Comparison of ENCODE assay signal across 15 cellular contexts in genomic region chr6:165647041-165647440, GRCh38. TPM values are rescaled to one million over a fixed set of nuclear protein-coding genes. Genes with fewer than 3 reads are reported as not detected.
DNase-seq lines count a peak whose midpoint lies in the region; ATAC-seq and TF ChIP-seq lines count a peak whose summit lies in the region.
"Had no signal": no experiment of that assay in that cellular context is flagged by ENCODE, and none has a peak within 500 bp of the region (broad histone marks: within the 10 kb centered on the region; RNA-seq: fewer than 3 reads in every experiment).

No MANE protein-coding gene starts in this region.

- no peak overlapping the region for H2BK12ac ChIP-seq in neuronal stem cell (ENCODE audit: low read length)

- no peak overlapping the region for H2BK120ac ChIP-seq in neuronal stem cell (ENCODE audit: low read depth, low read length)

- H4K91ac ChIP-seq in neuronal stem cell (ENCODE audit: low read depth, low read length, poor library complexity): no peak overlapping the region

- no peak overlapping the region for H3K14ac ChIP-seq in neuronal stem cell (ENCODE audit: low read length)

- no peaks in the 10 kb centered on the region for H3K9me3 ChIP-seq in HEK293 (ENCODE audit: control insufficient read depth, insufficient read depth, low read depth, low read length)
- H3K9me3 ChIP-seq in neuronal stem cell (replicated peaks in 1 of 2; ENCODE audit: control insufficient read depth in 2 of 2, insufficient read depth in 1 of 2, low read depth in 1 of 2, low read length in 2 of 2): no peaks in the 10 kb centered on the region
- H3K9me3 ChIP-seq: BLaER1 treated with 17β-estradiol and CSF1 and Interleukin-3, amounts not matched to agents 10 nM and 100 nM; SK-N-SH had no signal

- H3K4me3 ChIP-seq in HEK293 (ENCODE audit: low read depth, low read length): no peak overlapping the region
- no peak overlapping the region for H3K4me3 ChIP-seq in neuronal stem cell (ENCODE audit: low read length in 2 of 2)
- H3K4me3 ChIP-seq: BLaER1 treated with 17β-estradiol and CSF1 and Interleukin-3, amounts not matched to agents 10 nM and 100 nM had no signal

- CTCF ChIA-PET in HEK293 (lab: Yijun Ruan, JAX): interaction anchor here (1.2 kb wide), 1 partner anchor 15 kb away, joined by 3 read pairs; no protein-coding TSS in a partner anchor

- no peak overlapping the region for H2AFZ ChIP-seq in neuronal stem cell (ENCODE audit: low read length)

- H2BK5ac ChIP-seq in neuronal stem cell (ENCODE audit: low read length): no peak overlapping the region

- no peak overlapping the region for H3K4me2 ChIP-seq in neuronal stem cell (ENCODE audit: insufficient read depth, low read length, poor library complexity, severe bottlenecking)
- H3K4me2 ChIP-seq: BLaER1 treated with 17β-estradiol and CSF1 and Interleukin-3, amounts not matched to agents 10 nM and 100 nM; SK-N-SH had no signal

- TF ChIP-seq CTCF in HEK293 (tag by site-specific recombination; IDR thresholded peaks at IDR 0.05) (no peak), omental fat pad (IDR thresholded peaks at IDR 0.05) (no peak)

- H3K18ac ChIP-seq in neuronal stem cell (ENCODE audit: low read length): peak overlapping the region; percentile 66

- peak; percentile 25 for DNase-seq in NCI-H748 (lab: John Stamatoyannopoulos, UW; ENCODE audit: unreplicated experiment)
- DNase-seq in NCI-H748 treated with DMSO at 0.1 percent for 48 hours (lab: John Stamatoyannopoulos, UW): no peak
- peak; percentile 71 for DNase-seq in SHP77 treated with DMSO at 0.1 percent for 48 hours (lab: John Stamatoyannopoulos, UW)
- no peak for DNase-seq in neuronal stem cell (ENCODE audit: low spot score)
- DNase-seq in cerebellar nuclear complex (lab: John Stamatoyannopoulos, UW): no peak
- no peak for DNase-seq in omental fat pad (ENCODE audit: low spot score)
- DNase-seq: COR-L47, NCI-H1694, OCI-M1, SK-N-SH had no signal

- H3K9ac ChIP-seq in neuronal stem cell (ENCODE audit: low read depth, low read length, poor library complexity): no peak overlapping the region
- H3K9ac ChIP-seq: BLaER1 treated with 17β-estradiol and CSF1 and Interleukin-3, amounts not matched to agents 10 nM and 100 nM; SK-N-SH had no signal

- no peak overlapping the region for H3K4ac ChIP-seq in neuronal stem cell (ENCODE audit: low read length)

- no peak overlapping the region for H2AK5ac ChIP-seq in neuronal stem cell (ENCODE audit: low read depth, low read length)

- H3K4me1 ChIP-seq in HEK293 (ENCODE audit: control insufficient read depth, insufficient read depth, low read length) (peaks cover 22% of the 10 kb centered on the region), neuronal stem cell (ENCODE audit: control insufficient read depth in 2 of 2, insufficient read depth in 1 of 2, low read depth in 1 of 2, low read length in 2 of 2) (peaks cover 0 to 1% of the 10 kb centered on the region in 2 donors)

- no peak overlapping the region for H2BK15ac ChIP-seq in neuronal stem cell (ENCODE audit: low read length)

- H3K79me1 ChIP-seq in neuronal stem cell (ENCODE audit: low read depth, low read length): peaks cover 4% of the 10 kb centered on the region

- H3K27ac ChIP-seq in HEK293 (ENCODE audit: extremely low read depth, low read depth, low read length) (no peak overlapping the region), neuronal stem cell (replicated peaks; ENCODE audit: low read length) (peak overlapping the region; percentile 31)
- H3K27ac ChIP-seq: 22Rv1; BLaER1 treated with 17β-estradiol and CSF1 and Interleukin-3, amounts not matched to agents 10 nM and 100 nM had no signal

- no peak overlapping the region for H3K23ac ChIP-seq in neuronal stem cell (ENCODE audit: low read depth, low read length, poor library complexity)

- POLR2A ChIA-PET in HEK293 (lab: Yijun Ruan, JAX): interaction anchor here (1.0 kb wide), 1 partner anchor 11 kb away, joined by 4 read pairs; no protein-coding TSS in a partner anchor

- ATAC-seq in HG03135 (IDR thresholded peaks at IDR 0.05; ENCODE audit: unreplicated experiment) (no peak), omental fat pad (ENCODE audit: low FRiP score) (no peak)
- ATAC-seq: HCT116 had no signal

- H3K36me3 ChIP-seq in HEK293 (ENCODE audit: control insufficient read depth in 2 of 2, insufficient read depth in 1 of 2, low read length in 2 of 2) (no peaks in the 10 kb centered on the region), neuronal stem cell (replicated peaks in 1 of 2; ENCODE audit: control insufficient read depth in 2 of 2, insufficient read depth in 2 of 2, low read length in 2 of 2) (peaks cover 2 to 19% of the 10 kb centered on the region in 2 donors)
- H3K36me3 ChIP-seq: BLaER1 treated with 17β-estradiol and CSF1 and Interleukin-3, amounts not matched to agents 10 nM and 100 nM had no signal

- WGBS in neuronal stem cell (ENCODE audit: extremely low coverage in 2 of 2, insufficient read length in 2 of 2, insufficient replicate concordance in 1 of 2), 2 donors: no CpG with 5 or more reads among the region's 6 CpGs

- no peaks in the 10 kb centered on the region for H3K27me3 ChIP-seq in neuronal stem cell (ENCODE audit: control insufficient read depth in 3 of 3, insufficient read depth in 3 of 3, low read depth in 1 of 3, low read length in 3 of 3)
- H3K27me3 ChIP-seq: BLaER1 treated with 17β-estradiol and CSF1 and Interleukin-3, amounts not matched to agents 10 nM and 100 nM had no signal

- no peak overlapping the region for H4K8ac ChIP-seq in neuronal stem cell (ENCODE audit: low read depth, low read length)

TF ChIP-seq in HEK293, 187 proteins besides CTCF, POLR2A, EP300 and RAD21:
- no peak for TF ChIP-seq ZNF776 (tag by site-specific recombination; IDR thresholded peaks at IDR 0.05; ENCODE audit: borderline replicate concordance)
- TF ChIP-seq YY1 (tag by site-specific recombination; IDR thresholded peaks at IDR 0.05): no peak
- TF ChIP-seq EGR2 (tag by site-specific recombination; IDR thresholded peaks at IDR 0.05; ENCODE audit: low read depth): 0 out of 2 replicates have a peak, but pooled peaks have one; percentile 28
- no peak for TF ChIP-seq ZNF558 (tag by site-specific recombination; IDR thresholded peaks at IDR 0.05)

RNA-seq across cellular contexts. Expression of gene PDE10A, which starts 16.0 kb away (rescaled TPM):
- polyA plus RNA-seq in neuronal stem cell (2013, experiment 1 of 2): 9.7 TPM
- polyA plus RNA-seq in neuronal stem cell (2013, experiment 2 of 2): 9.7 TPM
- total RNA-seq in omental fat pad: 10 to 100 TPM in 3 of 4 donors, 1 to 10 TPM in 1; 9.1 to 75.3 (median 15.6) TPM

Comparison
In these comparisons a context has a peak if more than half of its experiments do, and no peak if none do; other contexts are left out.
1. DNase-seq: peak in NCI-H748 (single experiment) and SHP77 treated with DMSO at 0.1 percent for 48 hours (single experiment); none in NCI-H748 treated with DMSO at 0.1 percent for 48 hours (single experiment), neuronal stem cell (single experiment), cerebellar nuclear complex (0 of 2) and omental fat pad (single experiment).